8 cellular contexts compared by ENCODE assay signal in genomic region chr16:85615852-85616607, GRCh38. TPM values are rescaled to one million over a fixed set of nuclear protein-coding genes. Genes with fewer than 3 reads are reported as not detected.
A peak's percentile ranks its signal among the peaks of the same experiment; 100 is the strongest.
DNase-seq lines count a peak whose midpoint lies in the region; ATAC-seq and TF ChIP-seq lines count a peak whose summit lies in the region.

No MANE protein-coding gene starts in this region.

- intact Hi-C loops in PC-9 (cut with micrococcal nuclease; ENCODE audit: unreplicated experiment) = no loop called here
- intact Hi-C loops in esophagus squamous epithelium (cut with DNase I) = no loop called here

- BruUV-seq in PC-9 (replicated peaks; lab: Mats Ljungman, UMichigan) = no TSS peak

- H3K4me1 Mint-ChIP-seq in naive thymus-derived CD8-positive, alpha-beta T cell = peaks cover 22 to 53% (median 50%) of the 10 kb centered on the region in 4 donors
- H3K4me1 Mint-ChIP-seq in stimulated activated memory B cell treated with anti-CD40 and anti-IgM and Interleukin-4, amounts not matched to agents 10 μg/mL and 1 μg/mL and 100 μg/mL, for 72 hours = peaks cover 51% of the 10 kb centered on the region

- peaks cover 21% of the 10 kb centered on the region for H3F3A ChIP-seq in PC-9 (ENCODE audit: insufficient read depth, low read depth)

- H3K27me3 Mint-ChIP-seq in naive thymus-derived CD8-positive, alpha-beta T cell = no peaks in the 10 kb centered on the region
- no peaks in the 10 kb centered on the region for H3K27me3 Mint-ChIP-seq in stimulated activated memory B cell treated with anti-CD40 and anti-IgM and Interleukin-4, amounts not matched to agents 10 μg/mL and 1 μg/mL and 100 μg/mL, for 72 hours

- POLR2A ChIA-PET in PC-9 (lab: Charles Lee; ENCODE audit: unreplicated experiment) = interaction anchor here (0.6 to 0.7 kb wide), 2 partner anchors 63 to 261 kb away, joined by 3 to 19 read pairs; no protein-coding TSS in a partner anchor
- POLR2A ChIA-PET in naive thymus-derived CD8-positive, alpha-beta T cell (lab: Charles Lee) = interaction anchor here (0.6 to 8.2 kb wide), 13 partner anchors 10 to 311 kb away, joined by 3 to 87 read pairs (median 7); no protein-coding TSS in a partner anchor

- peak overlapping the region; percentile 98 for H3K4me2 ChIP-seq in PC-9

- no peaks in the 10 kb centered on the region for H3K9me2 ChIP-seq in PC-9 (ENCODE audit: insufficient read depth)

- peaks cover 27% of the 10 kb centered on the region for H3K4me1 ChIP-seq in PC-9 (replicated peaks; ENCODE audit: insufficient read depth)
- H3K4me1 ChIP-seq in esophagus squamous epithelium = peaks cover 37 to 84% (median 66%) of the 10 kb centered on the region in 3 donors

- CTCF ChIA-PET in PC-9 (lab: Charles Lee) = interaction anchor here (0.7 to 2.0 kb wide), 6 partner anchors 25 to 261 kb away, joined by 3 to 8 read pairs (median 4); no protein-coding TSS in a partner anchor

- peaks cover 76% of the 10 kb centered on the region for H3K79me2 ChIP-seq in PC-9 (ENCODE audit: low read depth)

- no peak overlapping the region for H2AFZ ChIP-seq in PC-9

- H3K36me3 ChIP-seq in PC-9 (ENCODE audit: low read depth) = 0 out of 2 replicates have a peak, but pooled peaks cover 6% of the 10 kb centered on the region
- peaks cover 0 to 8% (median 0%) of the 10 kb centered on the region in 3 donors for H3K36me3 ChIP-seq in esophagus squamous epithelium

- WGBS in esophagus squamous epithelium, 2 donors = 10 to 30% methylated on average over 2 of the region's 21 CpGs

- peak overlapping the region; percentile 78 to 93 (median 86) for H3K4me3 Mint-ChIP-seq in naive thymus-derived CD8-positive, alpha-beta T cell
- H3K4me3 Mint-ChIP-seq in stimulated activated memory B cell treated with anti-CD40 and anti-IgM and Interleukin-4, amounts not matched to agents 10 μg/mL and 1 μg/mL and 100 μg/mL, for 72 hours = peak overlapping the region; percentile 63

- H3K27me3 ChIP-seq in PC-9 (ENCODE audit: insufficient read depth, low read depth) = no peaks in the 10 kb centered on the region
- peaks cover 0 to 10% (median 0%) of the 10 kb centered on the region in 4 donors for H3K27me3 ChIP-seq in esophagus squamous epithelium

- peaks cover 67% of the 10 kb centered on the region for H4K20me1 ChIP-seq in PC-9 (ENCODE audit: insufficient read depth)

- TF ChIP-seq POLR2A in esophagus squamous epithelium (IDR thresholded peaks at IDR 0.05) = no peak

- peak overlapping the region; percentile 47 to 93 (median 82) for H3K27ac Mint-ChIP-seq in naive thymus-derived CD8-positive, alpha-beta T cell
- peak overlapping the region; percentile 73 for H3K27ac Mint-ChIP-seq in stimulated activated memory B cell treated with anti-CD40 and anti-IgM and Interleukin-4, amounts not matched to agents 10 μg/mL and 1 μg/mL and 100 μg/mL, for 72 hours

- no peaks in the 10 kb centered on the region for H3K9me3 ChIP-seq in PC-9 (ENCODE audit: insufficient read depth, low read depth)
- H3K9me3 ChIP-seq in esophagus squamous epithelium = no peaks in the 10 kb centered on the region

- peak overlapping the region; percentile 88; the same call in 1 of the 2 replicates for H3K4me3 ChIP-seq in PC-9
- peak overlapping the region in 3 of 4 donors; percentile 76 to 80 (median 78) for H3K4me3 ChIP-seq in esophagus squamous epithelium

- H3K36me3 Mint-ChIP-seq in naive thymus-derived CD8-positive, alpha-beta T cell = peaks cover 0 to 14% (median 0%) of the 10 kb centered on the region in 3 donors
- H3K36me3 Mint-ChIP-seq in stimulated activated memory B cell treated with anti-CD40 and anti-IgM and Interleukin-4, amounts not matched to agents 10 μg/mL and 1 μg/mL and 100 μg/mL, for 72 hours = peaks cover 7% of the 10 kb centered on the region

- DNase-seq in NCI-H2081 (lab: John Stamatoyannopoulos, UW) (peak; percentile 56 to 61), NCI-H2081 treated with DMSO at 0.1 percent for 48 hours (lab: John Stamatoyannopoulos, UW) (no peak), PC-9 (peak; percentile 46 to 59), esophagus squamous epithelium (lab: John Stamatoyannopoulos, UW) (peak; percentile 39)
- peak; percentile 85 to 87 for DNase-seq in activated T-cell treated with anti-CD3 and anti-CD28 coated beads, Interleukin-2, amount 50 U/mL, for 48 hours
- DNase-seq in naive thymus-derived CD8-positive, alpha-beta T cell = peak; percentile 76 to 93 (median 84)

- ATAC-seq in HG03135 (IDR thresholded peaks at IDR 0.05; ENCODE audit: unreplicated experiment) = peak; percentile 34
- peak; percentile 63 to 76 for ATAC-seq in naive thymus-derived CD8-positive, alpha-beta T cell
- ATAC-seq in stimulated activated memory B cell treated with anti-CD40 and anti-IgM and Interleukin-4, amounts not matched to agents 10 μg/mL and 1 μg/mL and 100 μg/mL, for 72 hours = peak; percentile 74

- TF ChIP-seq CTCF in PC-9 (conservative IDR thresholded peaks at IDR 0.05) (peak; percentile 91), esophagus squamous epithelium (IDR thresholded peaks at IDR 0.05) (peak; percentile 82 to 91 (median 86))

- H3K9me3 Mint-ChIP-seq in naive thymus-derived CD8-positive, alpha-beta T cell = no peaks in the 10 kb centered on the region
- no peaks in the 10 kb centered on the region for H3K9me3 Mint-ChIP-seq in stimulated activated memory B cell treated with anti-CD40 and anti-IgM and Interleukin-4, amounts not matched to agents 10 μg/mL and 1 μg/mL and 100 μg/mL, for 72 hours

- no peak overlapping the region for H3K27ac ChIP-seq in PC-9
- peak overlapping the region; percentile 90 to 96 (median 95) for H3K27ac ChIP-seq in esophagus squamous epithelium

RNA-seq across cellular contexts. Expression of gene GSE1, which starts 2.9 kb away (rescaled TPM):
- total RNA-seq in PC-9 (2021) (60.0 and 83.5 TPM in 2 replicates), esophagus squamous epithelium (10 to 100 TPM; 24.6 to 33.6 (median 28.9) TPM)
- 10 to 100 TPM; 53.8 to 56.2 TPM for total RNA-seq in naive thymus-derived CD8-positive, alpha-beta T cell
- polyA plus RNA-seq in naive thymus-derived CD8-positive, alpha-beta T cell = 1 to 10 TPM; 1.5 to 2.9 (median 2.0) TPM
